ENCODE assay signal across 3 cellular contexts in the genomic region with DNA sequence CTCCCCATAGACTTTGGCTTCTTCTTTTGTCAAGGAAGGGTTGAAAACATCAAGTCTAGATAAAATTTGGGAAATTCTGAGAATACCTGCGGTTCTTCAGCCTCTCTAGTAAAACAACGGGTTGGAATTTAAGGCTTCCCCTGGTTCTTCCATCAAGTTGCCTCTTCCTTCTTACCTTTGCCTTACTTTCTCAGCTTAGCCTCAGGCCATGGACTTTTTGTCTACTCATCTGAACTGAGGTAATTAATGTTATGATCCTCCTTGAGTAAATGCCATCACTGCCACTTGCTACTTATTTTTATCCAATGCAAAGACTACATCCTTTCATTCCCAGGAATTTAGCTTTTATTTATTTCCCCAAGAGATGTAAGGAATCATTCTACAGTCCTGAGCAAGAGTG.
"Had no signal": no experiment of that assay in that cellular context is flagged by ENCODE, and none has a peak within 500 bp of the region (broad histone marks: within the 10 kb centered on the region; RNA-seq: fewer than 3 reads in every experiment).

No MANE protein-coding gene starts in this region.

- DNase-seq: GDM1, GF-D8 had no signal

- H3K4me3 ChIP-seq: GM12878 had no signal
